In the genomic region with DNA sequence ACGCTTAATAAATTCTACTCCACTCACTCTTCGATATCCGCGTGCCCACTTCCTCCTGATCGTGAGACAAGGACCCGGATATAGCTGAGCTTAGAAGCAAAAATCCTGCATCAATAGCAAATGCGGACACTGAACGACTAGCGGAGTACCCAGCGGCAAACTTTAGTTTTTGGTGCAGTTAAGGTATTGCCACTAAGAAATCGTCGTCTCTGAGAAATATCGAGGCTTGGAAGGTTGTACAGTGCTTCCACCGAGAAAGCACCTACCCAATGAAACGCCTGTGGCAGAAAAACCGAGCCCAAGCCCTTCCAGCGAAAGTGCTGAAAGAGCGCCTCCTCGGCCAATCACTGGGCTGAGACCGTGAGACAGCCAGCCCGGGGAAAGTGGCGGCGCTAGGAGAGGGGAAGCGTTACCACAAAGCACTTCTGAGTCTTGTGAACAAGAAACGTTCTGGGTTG, we compare ENCODE assay signal across 8 cellular contexts. TPM values are rescaled to one million over a fixed set of nuclear protein-coding genes. Genes with fewer than 3 reads are reported as not detected.
A peak's percentile ranks its signal among the peaks of the same experiment; 100 is the strongest.
DNase-seq lines count a peak whose midpoint lies in the region; ATAC-seq and TF ChIP-seq lines count a peak whose summit lies in the region.

No MANE protein-coding gene starts in this region.

- ATAC-seq in GM19023 (IDR thresholded peaks at IDR 0.05; ENCODE audit: unreplicated experiment) (peak; percentile 57), HG03139 (IDR thresholded peaks at IDR 0.05; ENCODE audit: unreplicated experiment) (peak; percentile 45), left lobe of liver (peak; percentile 54)

- peak overlapping the region; percentile 67 for H3K4me3 ChIP-seq in WI38 (ENCODE audit: low read depth, low read length)

- DNase-seq in AG08396 (ENCODE audit: low spot score) (peak; percentile 51), NCI-H226 (peak; percentile 75), left lobe of liver (ENCODE audit: low spot score) (peak; percentile 58)
- peak; percentile 89 for DNase-seq in central memory CD4-positive, alpha-beta T cell
- peak in 2 of 3 experiments; percentile 63 to 77 for DNase-seq in stimulated activated CD4-positive, alpha-beta T cell treated with anti-CD3 and anti-CD28 coated beads, TNF-alpha, amount 100 ng/mL, for 24 hours (ENCODE audit: low read depth in 3 of 3)

- no peak for TF ChIP-seq CTCF in WI38 (IDR thresholded peaks at IDR 0.05; ENCODE audit: low read depth, low read length)

RNA-seq across cellular contexts. Expression of gene ANXA2R, which starts 32.2 kb away (rescaled TPM):
- total RNA-seq in left lobe of liver: 0.35 TPM

Comparison
In these comparisons a context has a peak if more than half of its experiments do, and no peak if none do; other contexts are left out.
1. Peak in every context shown above with its lines: DNase-seq, ATAC-seq and H3K4me3 ChIP-seq.